30 cellular contexts compared by ENCODE assay signal in the genomic region with DNA sequence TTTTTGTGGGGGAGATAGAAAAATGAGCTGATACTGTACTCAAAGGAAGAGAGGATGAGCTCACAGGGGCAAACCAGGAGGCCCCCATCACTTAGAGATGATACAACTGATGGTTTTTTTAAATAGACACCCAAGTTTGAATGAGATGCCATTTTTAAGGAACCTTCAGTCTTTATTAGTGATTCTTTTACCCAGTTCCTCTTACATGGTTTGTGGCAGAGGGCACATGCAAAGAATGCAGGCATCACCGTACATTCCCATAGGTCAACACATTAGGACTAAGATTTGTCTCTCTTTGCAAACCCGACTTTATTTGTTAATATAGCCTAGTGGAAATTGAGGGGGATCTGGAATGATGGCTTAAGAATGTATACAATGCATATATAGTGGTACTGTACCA.
"Had no signal": no experiment of that assay in that cellular context is flagged by ENCODE, and none has a peak within 500 bp of the region (broad histone marks: within the 10 kb centered on the region; RNA-seq: fewer than 3 reads in every experiment).

No MANE protein-coding gene starts in this region.

- H3K27me3 ChIP-seq: adrenal gland, body of pancreas, esophagus muscularis mucosa, foreskin keratinocyte, gastrocnemius medialis, heart left ventricle had no signal

- H3K36me3 ChIP-seq: adrenal gland, esophagus muscularis mucosa, gastrocnemius medialis, heart left ventricle had no signal

- H3K4me1 ChIP-seq: adrenal gland, body of pancreas, esophagus muscularis mucosa, foreskin keratinocyte, gastrocnemius medialis, heart left ventricle had no signal

- H3K27ac ChIP-seq: adrenal gland, body of pancreas, esophagus muscularis mucosa, foreskin keratinocyte, gastrocnemius medialis, heart left ventricle had no signal

- DNase-seq: activated CD4-positive, alpha-beta memory T cell treated with anti-CD3 and anti-CD28 coated beads for 36 hours; activated CD4-positive, alpha-beta T cell treated with anti-CD3 and anti-CD28 coated beads for 36 hours; activated CD4-positive, alpha-beta T cell treated with anti-CD3 and anti-CD28 coated beads, Interleukin-2, amount 10 ng/mL, durations not matched to agents 24 days and 14 days; activated CD4-positive, CD25-positive, alpha-beta regulatory T cell; activated CD4-positive, CD25-positive, alpha-beta regulatory T cell treated with anti-CD3 and anti-CD28 coated beads, Interleukin-2, amount 50 U/mL, for 72 hours; activated CD8-positive, alpha-beta memory T cell treated with anti-CD3 and anti-CD28 coated beads, Interleukin-2, amount 10 ng/mL, durations not matched to agents 7 days and 5 days; activated CD8-positive, alpha-beta memory T cell treated with anti-CD3 and anti-CD28 coated beads, Interleukin-2, amount 50 U/mL, for 4 hours; activated CD8-positive, alpha-beta T cell treated with anti-CD3 and anti-CD28 coated beads, Interleukin-2, amount 10 ng/mL, durations not matched to agents 7 days and 5 days; activated effector memory CD4-positive, alpha-beta T cell treated with anti-CD3 and anti-CD28 coated beads, Interleukin-2, amount 50 U/mL, for 16 hours; activated naive CD4-positive, alpha-beta T cell treated with anti-CD3 and anti-CD28 coated beads for 36 hours; activated naive CD8-positive, alpha-beta T cell treated with anti-CD3 and anti-CD28 coated beads for 36 hours; activated naive CD8-positive, alpha-beta T cell treated with anti-CD3 and anti-CD28 coated beads, Interleukin-2, amount 50 U/mL, for 24 hours; activated T-cell treated with anti-CD3 and anti-CD28 coated beads, Interleukin-2, amount 50 U/mL, for 1 hour; activated T-cell treated with anti-CD3 and anti-CD28 coated beads, Interleukin-2, amount 50 U/mL, for 48 hours; adrenal gland; amygdala; aorta; body of pancreas; caudate nucleus; cortex of kidney; dermis blood vessel endothelial cell; effector CD4-positive, alpha-beta T cell; effector memory CD8-positive, alpha-beta T cell; erythroblast; foreskin keratinocyte; gastrocnemius medialis; glutamatergic neuron; heart left ventricle; T1000 had no signal

- H3K9me3 ChIP-seq: adrenal gland, body of pancreas, gastrocnemius medialis had no signal

- H3K4me3 ChIP-seq: adrenal gland, body of pancreas, esophagus muscularis mucosa, gastrocnemius medialis, heart left ventricle had no signal
